1 cellular context compared by ENCODE assay signal in genomic region chr3:50192689-50193141, GRCh38.
TF ChIP-seq lines count a peak whose summit lies in the region.

No MANE protein-coding gene starts in this region.

TF ChIP-seq in K562, 482 proteins besides CTCF, POLR2A, EP300 and RAD21 (continued from another document):
- TF ChIP-seq CHAMP1 (IDR thresholded peaks at IDR 0.05) (no peak), FOXP1 (CRISPR knock-in tag; IDR thresholded peaks at IDR 0.05) (no peak), TCFL5 (CRISPR knock-in tag; conservative IDR thresholded peaks at IDR 0.05) (no peak)
TF ChIP-seq in K562: peak in this region for 7.
